ENCODE assay signal across 8 cellular contexts in the genomic region with DNA sequence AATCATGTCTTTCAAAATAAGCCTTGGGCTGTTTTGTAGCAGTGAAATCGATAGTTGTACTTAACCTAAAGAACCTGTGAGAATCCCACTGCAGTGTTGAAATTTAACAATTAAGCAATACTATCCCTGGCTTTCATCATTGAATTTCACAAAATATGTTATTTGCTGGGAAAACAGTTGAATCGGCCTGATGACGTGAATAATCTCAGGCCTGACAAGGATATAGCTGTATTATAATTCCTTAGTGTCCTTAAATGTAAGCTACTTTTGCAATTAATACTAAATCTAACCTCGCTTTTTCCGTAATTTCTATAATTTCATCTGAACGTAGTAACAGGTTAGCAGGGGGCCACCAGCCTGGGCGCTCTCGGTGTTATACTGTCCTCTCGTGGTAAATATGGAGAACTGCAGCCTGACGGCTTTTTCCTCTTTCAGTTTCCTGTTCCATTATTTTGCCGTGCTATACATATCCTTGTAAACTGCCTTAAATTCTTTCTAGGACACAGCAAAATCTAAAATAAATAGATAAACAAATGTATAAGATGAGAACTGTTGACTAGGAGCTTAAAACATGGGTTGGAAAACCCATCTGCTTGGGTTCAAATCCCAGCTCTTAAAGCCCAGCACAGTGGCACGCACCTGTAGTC. TPM values are rescaled to one million over a fixed set of nuclear protein-coding genes. Genes with fewer than 3 reads are reported as not detected.
DNase-seq lines count a peak whose midpoint lies in the region; ATAC-seq and TF ChIP-seq lines count a peak whose summit lies in the region.

No MANE protein-coding gene starts in this region.

- H3K36me3 ChIP-seq in KMS-11 (ENCODE audit: insufficient read depth) (no peaks in the 10 kb centered on the region), SK-N-MC (ENCODE audit: insufficient read depth, low read length) (peaks cover 2% of the 10 kb centered on the region; the same call in 1 of the 2 replicates)

- H3K27me3 Mint-ChIP-seq in activated naive CD8-positive, alpha-beta T cell, result no peaks in the 10 kb centered on the region

- peak overlapping the region; percentile 38 for H2AFZ ChIP-seq in KMS-11 (ENCODE audit: low read depth)

- peak overlapping the region; percentile 33; the same call in 1 of the 2 replicates for H3K4me2 ChIP-seq in KMS-11

- H3K36me3 Mint-ChIP-seq in activated naive CD8-positive, alpha-beta T cell, result no peaks in the 10 kb centered on the region

- H3K4me1 ChIP-seq in KMS-11 (ENCODE audit: low read depth, poor library complexity, severe bottlenecking), result no peaks in the 10 kb centered on the region

- no peak overlapping the region for H3K27ac ChIP-seq in KMS-11
- H3K27ac ChIP-seq in SK-N-MC, result no peak overlapping the region

- H3K4me1 Mint-ChIP-seq in activated naive CD8-positive, alpha-beta T cell (ENCODE audit: low read depth), result peaks cover 10% of the 10 kb centered on the region

- TF ChIP-seq CTCF in KMS-11 (conservative IDR thresholded peaks at IDR 0.05; ENCODE audit: low read depth, low read length), result peak; percentile 99

- intact Hi-C loops in head of caudate nucleus (cut with DNase I), result loop anchor here (10.0 kb wide), 2 partner anchors 691 to 731 kb away; partner anchors contain the start of gene AHI1

- peak overlapping the region; percentile 55 for H3K4me3 Mint-ChIP-seq in activated naive CD8-positive, alpha-beta T cell

- no peaks in the 10 kb centered on the region for H4K20me1 ChIP-seq in KMS-11 (ENCODE audit: insufficient read depth)

- H3K9me3 Mint-ChIP-seq in activated naive CD8-positive, alpha-beta T cell (ENCODE audit: low read depth), result no peaks in the 10 kb centered on the region

- DNase-seq in DMS153 (lab: John Stamatoyannopoulos, UW), result peak; percentile 24
- DNase-seq in SK-N-MC (ENCODE audit: low read depth, low spot score), result peak; percentile 67
- DNase-seq in head of caudate nucleus, result peak; percentile 23 to 86 (median 58)
- peak; percentile 13 for DNase-seq in pulmonary artery endothelial cell (ENCODE audit: low read depth, low spot score)
- DNase-seq in NCI-H128 (lab: John Stamatoyannopoulos, UW; ENCODE audit: unreplicated experiment), result no peak

- 0 out of 2 replicates have a peak, but pooled peaks cover 3% of the 10 kb centered on the region for H3K9me3 ChIP-seq in SK-N-MC (ENCODE audit: low read depth, low read length)

- peak; percentile 59 for ATAC-seq in GM21423 (IDR thresholded peaks at IDR 0.05; ENCODE audit: unreplicated experiment)

- no peaks in the 10 kb centered on the region for H3K79me2 ChIP-seq in KMS-11 (ENCODE audit: insufficient read depth, low read depth)

- H3K27me3 ChIP-seq in KMS-11 (ENCODE audit: insufficient read depth, low read depth), result no peaks in the 10 kb centered on the region

- H3K27ac Mint-ChIP-seq in activated naive CD8-positive, alpha-beta T cell, result no peak overlapping the region

- H3K4me3 ChIP-seq in KMS-11 (IDR thresholded peaks at IDR 0.05; ENCODE audit: insufficient read depth, low read depth, low read length) (no peak overlapping the region), SK-N-MC (peak overlapping the region; percentile 75)

- H3K9ac ChIP-seq in KMS-11 (no peak overlapping the region), SK-N-MC (ENCODE audit: insufficient read length) (peak overlapping the region; percentile 61)

RNA-seq across cellular contexts. Expression of gene MTFR2, which starts 24.0 kb away (rescaled TPM):
- total RNA-seq in pulmonary artery endothelial cell, result 1.9 and 4.5 TPM in 2 replicates
